In the genomic region with DNA sequence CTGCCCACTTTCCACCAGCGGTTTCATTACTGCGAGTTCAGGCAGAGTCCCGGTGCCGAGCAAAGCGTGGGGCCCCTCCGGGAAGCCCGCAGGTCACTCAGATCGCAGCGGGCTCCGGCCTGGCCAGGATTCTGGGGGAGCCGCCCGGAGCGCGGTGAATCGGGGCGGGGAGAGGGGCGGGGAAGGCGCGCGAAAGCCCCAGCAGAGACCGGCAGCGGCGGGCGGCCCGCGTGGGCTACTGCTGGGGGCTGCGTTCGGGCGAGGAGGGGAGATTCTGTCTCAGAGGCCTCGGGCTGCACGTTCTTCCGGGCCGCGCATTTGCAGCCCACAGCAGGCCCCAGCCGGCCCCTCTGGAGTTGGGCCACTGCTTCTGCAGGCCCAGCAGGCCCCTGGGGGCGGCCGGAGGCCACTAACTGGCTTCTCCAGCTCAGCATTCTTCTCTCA, we compare ENCODE assay signal across 11 cellular contexts.
DNase-seq lines count a peak whose midpoint lies in the region; ATAC-seq and TF ChIP-seq lines count a peak whose summit lies in the region.
"Had no signal": no experiment of that assay in that cellular context is flagged by ENCODE, and none has a peak within 500 bp of the region (broad histone marks: within the 10 kb centered on the region; RNA-seq: fewer than 3 reads in every experiment).

No MANE protein-coding gene starts in this region.

- no peak overlapping the region for H3K18ac ChIP-seq in IMR-90 (ENCODE audit: low read depth, low read length)

- H3K79me1 ChIP-seq in IMR-90 (ENCODE audit: low read depth in 1 of 2, low read length in 2 of 2), result no peaks in the 10 kb centered on the region

- H3K4me2 ChIP-seq in IMR-90 (ENCODE audit: low read depth, low read length), result peak overlapping the region; percentile 10; the same call in 1 of the 2 replicates

- H3K23ac ChIP-seq in IMR-90 (ENCODE audit: low read depth, low read length), result no peak overlapping the region

- H3K4me1 Mint-ChIP-seq in endodermal cell, result peaks cover 18% of the 10 kb centered on the region
- peaks cover 38% of the 10 kb centered on the region for H3K4me1 Mint-ChIP-seq in stimulated activated naive CD8-positive, alpha-beta T cell treated with anti-CD3 and anti-CD28 coated beads, Interleukin-15, amount 100 ng/mL, for 72 hours
- 0 out of 2 replicates have a peak, but pooled peaks cover 11% of the 10 kb centered on the region for H3K4me1 Mint-ChIP-seq in HFFc6 (ENCODE audit: low read depth)

- H3K9me3 Mint-ChIP-seq in endodermal cell, result peaks cover 2% of the 10 kb centered on the region
- no peaks in the 10 kb centered on the region for H3K9me3 Mint-ChIP-seq in stimulated activated naive CD8-positive, alpha-beta T cell treated with anti-CD3 and anti-CD28 coated beads, Interleukin-15, amount 100 ng/mL, for 72 hours
- peaks cover 10% of the 10 kb centered on the region for H3K9me3 Mint-ChIP-seq in HFFc6
- H3K9me3 Mint-ChIP-seq: central memory CD8-positive, alpha-beta T cell had no signal

- H3K9ac ChIP-seq in IMR-90 (ENCODE audit: low read depth, low read length) (peak overlapping the region; percentile 58), endodermal cell (ENCODE audit: extremely low read depth, low read length, poor library complexity, severe bottlenecking) (no peak overlapping the region)

- H3K27me3 Mint-ChIP-seq in endodermal cell (ENCODE audit: insufficient read depth) (no peaks in the 10 kb centered on the region), HFFc6 (ENCODE audit: insufficient read depth) (peaks cover 7% of the 10 kb centered on the region)
- peaks cover 32% of the 10 kb centered on the region for H3K27me3 Mint-ChIP-seq in stimulated activated naive CD8-positive, alpha-beta T cell treated with anti-CD3 and anti-CD28 coated beads, Interleukin-15, amount 100 ng/mL, for 72 hours

- peak overlapping the region; percentile 78 for H2AFZ ChIP-seq in IMR-90 (replicated peaks; ENCODE audit: low read length, poor library complexity)

- H3K27me3 ChIP-seq in IMR-90 (ENCODE audit: control insufficient read depth, insufficient read depth, low read length), result no peaks in the 10 kb centered on the region
- no peaks in the 10 kb centered on the region for H3K27me3 ChIP-seq in endodermal cell (ENCODE audit: control insufficient read depth, insufficient read depth, low read length, poor library complexity, severe bottlenecking)
- no peaks in the 10 kb centered on the region for H3K27me3 ChIP-seq in right lobe of liver

- H3K4me3 ChIP-seq in IMR-90 (ENCODE audit: insufficient read depth, low read depth, low read length) (no peak overlapping the region), endodermal cell (ENCODE audit: low read length) (no peak overlapping the region), right lobe of liver (peak overlapping the region; percentile 20 to 35 (median 28))

- in situ Hi-C loops in IMR-90 (cut with MboI; ENCODE audit: low sequenced_read_pairs), result no loop called here

- peak overlapping the region in 1 of 2 experiments; percentile 9; a peak in 3 of 4 replicates for H4K8ac ChIP-seq in IMR-90 (ENCODE audit: low read depth in 2 of 2, low read length in 2 of 2)

- H2BK20ac ChIP-seq in IMR-90 (ENCODE audit: low read depth, low read length), result no peak overlapping the region

- H3K4me3 Mint-ChIP-seq in endodermal cell (peak overlapping the region; percentile 30), HFFc6 (no peak overlapping the region)
- peak overlapping the region; percentile 62 to 64 for H3K4me3 Mint-ChIP-seq in stimulated activated naive CD8-positive, alpha-beta T cell treated with anti-CD3 and anti-CD28 coated beads, Interleukin-15, amount 100 ng/mL, for 72 hours
- H3K4me3 Mint-ChIP-seq: central memory CD8-positive, alpha-beta T cell had no signal

- ATAC-seq in IMR-90 (ENCODE audit: low read depth) (peak; percentile 48), right lobe of liver (peak; percentile 35 to 49 (median 42)), HG03280 (IDR thresholded peaks at IDR 0.05; ENCODE audit: unreplicated experiment) (no peak), GM18517 (IDR thresholded peaks at IDR 0.05; ENCODE audit: unreplicated experiment) (no peak)
- ATAC-seq in stimulated activated naive CD8-positive, alpha-beta T cell treated with anti-CD3 and anti-CD28 coated beads, Interleukin-15, amount 100 ng/mL, for 72 hours, result peak; percentile 41
- ATAC-seq: HCT116 had no signal

- H3K14ac ChIP-seq in IMR-90 (replicated peaks; ENCODE audit: low read depth, low read length), result no peak overlapping the region

- H3K9me3 ChIP-seq in IMR-90 (ENCODE audit: control insufficient read depth, insufficient read depth, low read length) (peaks cover 5% of the 10 kb centered on the region; the same call in 1 of the 2 replicates), endodermal cell (ENCODE audit: control insufficient read depth, low read length) (no peaks in the 10 kb centered on the region), right lobe of liver (no peaks in the 10 kb centered on the region)

- no peak for TF ChIP-seq RAD21 in IMR-90 (IDR thresholded peaks at IDR 0.05; ENCODE audit: low read length)

- H3K56ac ChIP-seq in IMR-90 (ENCODE audit: extremely low read depth, insufficient read depth, low read length), result no peak overlapping the region

- TF ChIP-seq POLR2A in IMR-90 (IDR thresholded peaks at IDR 0.05; ENCODE audit: low read depth, low read length) (no peak), right lobe of liver (IDR thresholded peaks at IDR 0.05) (no peak)

- no peak overlapping the region for H4K91ac ChIP-seq in IMR-90 (ENCODE audit: insufficient read depth, low read depth, low read length)

- no peak overlapping the region; the same call in 1 of the 2 replicates for H4K5ac ChIP-seq in IMR-90 (ENCODE audit: low read depth, low read length)

- no peak overlapping the region for H2BK15ac ChIP-seq in IMR-90 (ENCODE audit: low read depth, low read length)

- no peak overlapping the region for H2BK120ac ChIP-seq in IMR-90 (ENCODE audit: low read depth, low read length)

- H3K36me3 ChIP-seq in IMR-90 (ENCODE audit: control insufficient read depth, insufficient read depth, low read length), result no peaks in the 10 kb centered on the region
- H3K36me3 ChIP-seq in endodermal cell (ENCODE audit: control insufficient read depth, insufficient read depth, low read length), result no peaks in the 10 kb centered on the region
- no peaks in the 10 kb centered on the region for H3K36me3 ChIP-seq in right lobe of liver

- DNase-seq in IMR-90 (no peak), endodermal cell (peak; percentile 69), right lobe of liver (peak in 1 of 3 donors; percentile 43), HFFc6 (no peak), MV-4-11 (lab: John Stamatoyannopoulos, UW) (no peak)
- DNase-seq in stimulated activated naive CD8-positive, alpha-beta T cell treated with anti-CD3 and anti-CD28 coated beads, Interleukin-15, amount 100 ng/mL, for 72 hours, result no peak
- DNase-seq: activated CD4-positive, alpha-beta T cell treated with anti-CD3 and anti-CD28 coated beads, Interleukin-2, amount 50 U/mL, for 48 hours had no signal

- intact Hi-C loops in IMR-90 (cut with micrococcal nuclease), result no loop called here
- intact Hi-C loops in right lobe of liver (cut with DNase I), result no loop called here

- no peak overlapping the region for H2AK5ac ChIP-seq in IMR-90 (ENCODE audit: low read depth, low read length)

- no peak overlapping the region for H2BK5ac ChIP-seq in IMR-90 (ENCODE audit: low read depth, low read length, poor library complexity, severe bottlenecking)

- dilution Hi-C loops in IMR-90 (cut with HindIII; ENCODE audit: low sequenced_read_pairs, unreplicated experiment), result no loop called here

- no peaks in the 10 kb centered on the region for H4K20me1 ChIP-seq in IMR-90 (ENCODE audit: insufficient read depth, low read length)

- H3K9me1 ChIP-seq in IMR-90 (ENCODE audit: insufficient read depth, low read length), result no peaks in the 10 kb centered on the region

- POLR2A ChIA-PET in IMR-90 (lab: Charles Lee; ENCODE audit: unreplicated experiment), result no interaction called here

- H3K36me3 Mint-ChIP-seq in endodermal cell (ENCODE audit: low read depth) (no peaks in the 10 kb centered on the region), HFFc6 (ENCODE audit: low read depth) (no peaks in the 10 kb centered on the region)

- H3K27ac Mint-ChIP-seq in endodermal cell (no peak overlapping the region), HFFc6 (no peak overlapping the region)
- H3K27ac Mint-ChIP-seq in stimulated activated naive CD8-positive, alpha-beta T cell treated with anti-CD3 and anti-CD28 coated beads, Interleukin-15, amount 100 ng/mL, for 72 hours, result peak overlapping the region; percentile 42 to 75

- BruUV-seq in IMR-90 (replicated peaks; lab: Mats Ljungman, UMichigan), result no TSS peak

- CTCF ChIA-PET in IMR-90 (lab: Yijun Ruan, JAX), result no interaction called here

- H3K27ac ChIP-seq in IMR-90 (ENCODE audit: insufficient read depth, low read length), result no peak overlapping the region
- H3K27ac ChIP-seq in endodermal cell (ENCODE audit: low read depth, low read length), result no peak overlapping the region
- H3K27ac ChIP-seq in right lobe of liver, result no peak overlapping the region

- no peak for TF ChIP-seq CTCF in IMR-90 (conservative IDR thresholded peaks at IDR 0.05; ENCODE audit: low read depth, low read length)
- TF ChIP-seq CTCF in endodermal cell (conservative IDR thresholded peaks at IDR 0.05), result no peak
- no peak for TF ChIP-seq CTCF in right lobe of liver (IDR thresholded peaks at IDR 0.05)
- no peak for TF ChIP-seq CTCF in HFFc6 (IDR thresholded peaks at IDR 0.05)

- no peak overlapping the region for H2AK9ac ChIP-seq in IMR-90 (replicated peaks; ENCODE audit: low read depth, low read length, poor library complexity)

- no peak overlapping the region for H3K4ac ChIP-seq in IMR-90 (ENCODE audit: low read depth, low read length)

- H3K4me1 ChIP-seq in IMR-90 (ENCODE audit: control insufficient read depth, insufficient read depth, low read length) (peaks cover 3% of the 10 kb centered on the region; the same call in 1 of the 2 replicates), endodermal cell (ENCODE audit: control insufficient read depth, insufficient read depth, low read length) (no peaks in the 10 kb centered on the region), right lobe of liver (peaks cover 0 to 15% (median 2%) of the 10 kb centered on the region in 4 donors)

- 30% methylated on average over 9 of the region's 37 CpGs; no CpG with 5 or more reads in 1 of the 2 experiments for WGBS in IMR-90 (ENCODE audit: extremely low coverage in 2 of 2, insufficient read length in 1 of 2), 2 experiments
- 61 to 63% methylated on average over 11 to 37 of the region's 37 CpGs for WGBS in endodermal cell (ENCODE audit: insufficient coverage in 1 of 2, insufficient read length in 1 of 2), 2 experiments
- WGBS in right lobe of liver (ENCODE audit: insufficient coverage, low coverage, low lambda C conversion rate, missing lambda C conversion rate), result 0% methylated on average over 3 of the region's 37 CpGs

Comparison
In these comparisons a context has a peak if more than half of its experiments do, and no peak if none do; other contexts are left out.
1. ATAC-seq: peak in IMR-90 (single experiment), right lobe of liver (4 of 4) and stimulated activated naive CD8-positive, alpha-beta T cell treated with anti-CD3 and anti-CD28 coated beads, Interleukin-15, amount 100 ng/mL, for 72 hours (single experiment); none in HG03280 (single experiment) and GM18517 (single experiment).
2. H3K4me3 ChIP-seq: peak in right lobe of liver (3 of 3); none in IMR-90 (single experiment) and endodermal cell (single experiment).
3. H3K27ac Mint-ChIP-seq: peak in stimulated activated naive CD8-positive, alpha-beta T cell treated with anti-CD3 and anti-CD28 coated beads, Interleukin-15, amount 100 ng/mL, for 72 hours (2 of 2); none in endodermal cell (single experiment) and HFFc6 (single experiment).